1 cellular context compared by ENCODE assay signal in the genomic region with DNA sequence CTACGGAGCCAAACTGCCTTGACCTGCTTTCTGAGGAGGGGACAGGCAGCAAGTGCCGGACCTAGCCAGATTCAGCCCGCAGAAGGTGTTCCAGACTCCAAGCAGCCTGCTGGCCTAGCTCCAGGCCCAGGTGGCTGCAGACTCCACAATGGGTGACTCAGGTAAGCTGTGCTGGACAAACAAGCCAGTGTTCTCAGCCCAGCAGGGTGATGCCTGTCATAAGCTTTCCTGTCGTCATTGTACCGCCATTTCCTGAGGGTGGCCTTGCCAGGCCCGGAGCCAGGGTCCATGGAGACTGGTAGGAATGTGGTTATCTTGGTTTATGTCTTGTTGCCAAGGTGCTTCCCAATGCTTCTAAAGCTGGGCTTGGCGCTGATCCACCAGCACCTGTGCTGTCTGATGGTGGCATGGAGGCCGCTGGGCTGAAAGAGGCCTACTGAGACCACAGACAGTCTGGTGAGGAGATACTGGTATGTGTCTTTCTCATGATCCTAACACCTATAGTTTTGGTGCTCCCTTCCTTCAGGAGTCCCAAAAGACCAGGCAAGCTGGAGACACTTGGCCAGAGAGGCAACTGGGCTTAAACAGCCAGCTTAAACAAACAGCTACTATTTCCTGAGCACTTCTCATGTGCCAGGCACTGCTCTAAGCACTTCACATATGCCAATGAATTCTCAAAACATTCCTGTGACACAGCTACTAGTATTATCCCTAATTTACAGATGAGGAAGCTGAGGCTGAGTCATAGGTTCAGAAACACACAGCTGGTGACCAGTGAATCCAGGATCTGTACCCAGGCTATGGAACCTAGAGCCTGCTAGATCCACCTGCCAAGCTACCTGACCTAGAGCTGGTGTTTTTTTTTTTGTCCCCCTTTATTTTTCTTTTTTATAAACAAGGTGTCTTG.
TF ChIP-seq lines count a peak whose summit lies in the region.

No MANE protein-coding gene starts in this region.

TF ChIP-seq in GM12891, 5 proteins besides CTCF, POLR2A, EP300 and RAD21:
- TF ChIP-seq POLR2AphosphoS5 (IDR thresholded peaks at IDR 0.05; ENCODE audit: low read depth, low read length) (no peak), SPI1 (IDR thresholded peaks at IDR 0.05; ENCODE audit: low read depth, low read length) (no peak), PAX5 (IDR thresholded peaks at IDR 0.05; ENCODE audit: insufficient read depth, low read length, severe bottlenecking) (no peak), POU2F2 (IDR thresholded peaks at IDR 0.05; ENCODE audit: low read depth, low read length) (no peak), TAF1 (IDR thresholded peaks at IDR 0.05; ENCODE audit: low read depth, low read length) (no peak)
